In genomic region chr7:43260980-43261878, GRCh38 we compare ENCODE assay signal across 8 cellular contexts.
DNase-seq lines count a peak whose midpoint lies in the region; ATAC-seq, FAIRE-seq and TF ChIP-seq lines count a peak whose summit lies in the region.

No MANE protein-coding gene starts in this region.

- no peaks in the 10 kb centered on the region for H3K36me3 ChIP-seq in breast epithelium
- no peaks in the 10 kb centered on the region for H3K36me3 ChIP-seq in keratinocyte (ENCODE audit: control insufficient read depth in 2 of 2, extremely low read depth in 1 of 2, insufficient read depth in 2 of 2, low read length in 2 of 2)

- H3K27me3 ChIP-seq in breast epithelium (no peaks in the 10 kb centered on the region), keratinocyte (ENCODE audit: control insufficient read depth, extremely low read depth, insufficient read depth, low read length) (peaks cover 4% of the 10 kb centered on the region)

- H3K4me1 ChIP-seq in breast epithelium, result no peaks in the 10 kb centered on the region
- H3K4me1 ChIP-seq in keratinocyte (ENCODE audit: control insufficient read depth, extremely low read depth, insufficient read depth, low read length), result no peaks in the 10 kb centered on the region

- H3K9me3 ChIP-seq in breast epithelium, result no peaks in the 10 kb centered on the region
- no peaks in the 10 kb centered on the region for H3K9me3 ChIP-seq in keratinocyte (ENCODE audit: control insufficient read depth, low read depth, low read length)

- intact Hi-C loops in breast epithelium (cut with DNase I; ENCODE audit: low total_unique reads), result no loop called here
- intact Hi-C loops in posterior vena cava (cut with DNase I), result loop anchor here (5.0 kb wide), 1 partner anchor 319 kb away; no protein-coding TSS in a partner anchor

- no peak for TF ChIP-seq POLR2A in breast epithelium (IDR thresholded peaks at IDR 0.05)

- no peaks in the 10 kb centered on the region for H4K20me1 ChIP-seq in keratinocyte (ENCODE audit: control insufficient read depth, extremely low read depth, insufficient read depth, low read length)

- no peak overlapping the region for H3K9ac ChIP-seq in keratinocyte (ENCODE audit: control insufficient read depth, extremely low read depth, insufficient read depth, low read length)

- no peaks in the 10 kb centered on the region for H3K79me2 ChIP-seq in keratinocyte (ENCODE audit: control insufficient read depth, insufficient read depth, low read length)

- FAIRE-seq in keratinocyte (lab: Jason Lieb, UNC), result peak; percentile 91

- H2AFZ ChIP-seq in keratinocyte (ENCODE audit: control insufficient read depth, low read length), result no peak overlapping the region

- DNase-seq in NCI-H2171 treated with DMSO at 0.1 percent for 48 hours (lab: John Stamatoyannopoulos, UW) (peak; percentile 50), breast epithelium (ENCODE audit: low spot score in 2 of 2) (peak in 1 of 2 donors; percentile 26), keratinocyte (ENCODE audit: low read depth, low spot score) (peak; percentile 23), posterior vena cava (ENCODE audit: low spot score) (no peak)
- peak; percentile 65 for DNase-seq in stimulated activated CD4-positive, alpha-beta T cell treated with anti-CD3 and anti-CD28 coated beads, Interleukin-1b, Interleukin-23, amount 100 ng/mL, for 48 hours

- H3K9me1 ChIP-seq in keratinocyte (ENCODE audit: control insufficient read depth, extremely low read depth, insufficient read depth, low read length), result no peaks in the 10 kb centered on the region

- no peak overlapping the region for H3K27ac ChIP-seq in breast epithelium
- no peak overlapping the region for H3K27ac ChIP-seq in keratinocyte (ENCODE audit: control insufficient read depth, insufficient read depth, low read length)

- dilution Hi-C loops in keratinocyte (cut with MboI; ENCODE audit: extremely low pct_ligation_motif_present, low sequenced_read_pairs), result no loop called here

- H3K4me2 ChIP-seq in keratinocyte (ENCODE audit: control insufficient read depth, extremely low read depth, insufficient read depth, low read depth, low read length), result no peak overlapping the region

- TF ChIP-seq CTCF in GM12872 (IDR thresholded peaks at IDR 0.05; ENCODE audit: insufficient read depth, low read depth, low read length) (peak; percentile 91), WI38 (IDR thresholded peaks at IDR 0.05; ENCODE audit: low read depth, low read length) (peak; percentile 83), breast epithelium (IDR thresholded peaks at IDR 0.05) (peak; percentile 57 to 83 (median 66)), keratinocyte (optimal IDR thresholded peaks at IDR 0.05 in 1 of 3, IDR thresholded peaks at IDR 0.05 in 1 of 3, conservative IDR thresholded peaks at IDR 0.05 in 1 of 3; ENCODE audit: extremely low read depth in 1 of 3, insufficient read depth in 2 of 3, low read length in 3 of 3) (peak; percentile 86 to 98 (median 87))

- peak; percentile 66 for ATAC-seq in HG02870 (IDR thresholded peaks at IDR 0.05; ENCODE audit: unreplicated experiment)

- no peak overlapping the region for H3K4me3 ChIP-seq in WI38 (ENCODE audit: low read depth, low read length)
- no peak overlapping the region for H3K4me3 ChIP-seq in breast epithelium
- H3K4me3 ChIP-seq in keratinocyte (ENCODE audit: control insufficient read depth in 2 of 3, extremely low read depth in 1 of 3, insufficient read depth in 2 of 3, low read depth in 1 of 3, low read length in 3 of 3), result no peak overlapping the region
